In genomic region chr14:64983439-64984310, GRCh38 we compare ENCODE assay signal across 9 cellular contexts. TPM values are rescaled to one million over a fixed set of nuclear protein-coding genes. Genes with fewer than 3 reads are reported as not detected.
DNase-seq lines count a peak whose midpoint lies in the region; ATAC-seq and TF ChIP-seq lines count a peak whose summit lies in the region.
"Had no signal": no experiment of that assay in that cellular context is flagged by ENCODE, and none has a peak within 500 bp of the region (broad histone marks: within the 10 kb centered on the region; RNA-seq: fewer than 3 reads in every experiment).

No MANE protein-coding gene starts in this region.

- H3K4me1 Mint-ChIP-seq in brain: peaks cover 50% of the 10 kb centered on the region

- no peak overlapping the region for H3K4me3 ChIP-seq in tibial artery

- in situ Hi-C loops in Caki2 (cut with HindIII; ENCODE audit: low pct_unique_long_range_greater_than_20kb, low sequenced_read_pairs): no loop called here

- TF ChIP-seq CTCF in brain (conservative IDR thresholded peaks at IDR 0.05) (peak; percentile 57 to 77), tibial artery (IDR thresholded peaks at IDR 0.05) (peak; percentile 57 to 61)

- no peaks in the 10 kb centered on the region for H3K27me3 ChIP-seq in tibial artery

- peak; percentile 33 for DNase-seq in Caki2 (ENCODE audit: low read depth)
- DNase-seq in HCEC 1CT: peak; percentile 59
- peak; percentile 57 for DNase-seq in OCI-M1 (lab: John Stamatoyannopoulos, UW)
- no peak for DNase-seq in left lobe of liver (ENCODE audit: low spot score)
- no peak for DNase-seq in tibial artery
- DNase-seq in mesenteric fat pad (ENCODE audit: low spot score): no peak
- DNase-seq in ecto neural progenitor cell (ENCODE audit: low spot score): no peak

- H3K4me3 Mint-ChIP-seq in brain: peak overlapping the region; percentile 65 to 78 (median 75)

- no peaks in the 10 kb centered on the region for H3K36me3 Mint-ChIP-seq in brain

- peaks cover 2% of the 10 kb centered on the region for H3K27me3 Mint-ChIP-seq in brain

- H3K27ac ChIP-seq in tibial artery: no peak overlapping the region

- peaks cover 0 to 15% (median 11%) of the 10 kb centered on the region in 4 donors for H3K4me1 ChIP-seq in tibial artery

- no peaks in the 10 kb centered on the region for H3K9me3 ChIP-seq in tibial artery

- peak overlapping the region in 3 of 5 experiments; percentile 10 to 67 (median 54) for H3K27ac Mint-ChIP-seq in brain

- H3K36me3 ChIP-seq in tibial artery: no peaks in the 10 kb centered on the region

- peak; percentile 41 for ATAC-seq in left lobe of liver

- intact Hi-C loops in tibial artery (cut with DNase I; ENCODE audit: low total_unique reads): loop anchor here (5.0 to 10.0 kb wide), 2 partner anchors 156 to 841 kb away; no protein-coding TSS in a partner anchor

- H3K9me3 Mint-ChIP-seq in brain: peaks cover 0 to 4% (median 0%) of the 10 kb centered on the region in 5 experiments

RNA-seq across cellular contexts. Expression of gene FNTB, which starts 3.0 kb away (rescaled TPM):
- 5.3 and 12.9 TPM in 2 replicates for total RNA-seq in Caki2 (2014; rRNA removed; shearing (Covaris generic); ENCODE audit: low replicate concordance)
- polyA plus RNA-seq in brain (ENCODE audit: insufficient read depth, low read depth, low replicate concordance): 34.5 TPM
- total RNA-seq in left lobe of liver (9.9 TPM), mesenteric fat pad (16.1 TPM)

RNA-seq across cellular contexts. Expression of gene RAB15, which starts 11.5 kb away (rescaled TPM):
- 2.9 and 3.9 TPM in 2 replicates for total RNA-seq in Caki2 (2014; rRNA removed; shearing (Covaris generic); ENCODE audit: low replicate concordance)
- 28.0 TPM for polyA plus RNA-seq in brain (ENCODE audit: insufficient read depth, low read depth, low replicate concordance)
- 6.8 TPM for total RNA-seq in left lobe of liver
- total RNA-seq in mesenteric fat pad: 3.2 TPM

RNA-seq across cellular contexts. Expression of gene GPX2, which starts 41.1 kb away (rescaled TPM):
- 84.3 and 142 TPM in 2 replicates for total RNA-seq in Caki2 (2014; rRNA removed; shearing (Covaris generic); ENCODE audit: low replicate concordance)
- polyA plus RNA-seq in brain (ENCODE audit: insufficient read depth, low read depth, low replicate concordance): 23.8 TPM
- 292 TPM for total RNA-seq in left lobe of liver
- total RNA-seq in mesenteric fat pad: not detected
- total RNA-seq: activated CD8-positive, alpha-beta memory T cell treated with anti-CD3 and anti-CD28 coated beads for 36 hours had no signal

Comparison
In these comparisons a context has a peak if more than half of its experiments do, and no peak if none do; other contexts are left out.
1. DNase-seq: peak in Caki2 (single experiment), HCEC 1CT (single experiment) and OCI-M1 (single experiment); none in left lobe of liver (single experiment), tibial artery (0 of 2), mesenteric fat pad (single experiment) and ecto neural progenitor cell (single experiment).
2. RNA of gene GPX2, which starts 41.1 kb away (total RNA-seq): 292 TPM in left lobe of liver (single experiment) and 84.3 to 142 TPM in Caki2; not detected in mesenteric fat pad (single experiment); every median in the first group is over 10 times any median in the second.